In genomic region chr11:64566042-64566914, GRCh38 we compare ENCODE assay signal across 8 cellular contexts. TPM values are rescaled to one million over a fixed set of nuclear protein-coding genes. Genes with fewer than 3 reads are reported as not detected.
DNase-seq lines count a peak whose midpoint lies in the region; ATAC-seq and FAIRE-seq lines count a peak whose summit lies in the region.

No MANE protein-coding gene starts in this region.

- peak; percentile 44 for ATAC-seq in activated naive CD8-positive, alpha-beta T cell treated with anti-CD3 and anti-CD28 coated beads, Interleukin-2, amount 10 ng/mL, durations not matched to agents 7 days and 5 days (ENCODE audit: low read depth)

- POLR2A ChIA-PET in activated naive CD8-positive, alpha-beta T cell treated with anti-CD3 and anti-CD28 coated beads, Interleukin-2, amount 10 ng/mL, durations not matched to agents 7 days and 5 days (lab: Charles Lee): interaction anchor here (0.7 kb wide), 1 partner anchor 361 kb away, joined by 3 read pairs; no protein-coding TSS in a partner anchor

- H3K27ac Mint-ChIP-seq in activated naive CD8-positive, alpha-beta T cell treated with anti-CD3 and anti-CD28 coated beads, Interleukin-2, amount 10 ng/mL, durations not matched to agents 7 days and 5 days: no peak overlapping the region
- H3K27ac Mint-ChIP-seq in activated naive CD8-positive, alpha-beta T cell treated with anti-CD3 and anti-CD28 coated beads for 36 hours: no peak overlapping the region
- no peak overlapping the region for H3K27ac Mint-ChIP-seq in activated naive CD4-positive, alpha-beta T cell treated with anti-CD3 and anti-CD28 coated beads, Interleukin-2, amount 10 ng/mL, durations not matched to agents 7 days and 5 days

- no peak overlapping the region for H3K4me3 ChIP-seq in skeletal muscle cell (ENCODE audit: low read depth, low read length)

- no peaks in the 10 kb centered on the region for H3K36me3 Mint-ChIP-seq in activated naive CD8-positive, alpha-beta T cell treated with anti-CD3 and anti-CD28 coated beads, Interleukin-2, amount 10 ng/mL, durations not matched to agents 7 days and 5 days
- H3K36me3 Mint-ChIP-seq in activated naive CD8-positive, alpha-beta T cell treated with anti-CD3 and anti-CD28 coated beads for 36 hours: no peaks in the 10 kb centered on the region
- no peaks in the 10 kb centered on the region for H3K36me3 Mint-ChIP-seq in activated naive CD4-positive, alpha-beta T cell treated with anti-CD3 and anti-CD28 coated beads, Interleukin-2, amount 10 ng/mL, durations not matched to agents 7 days and 5 days

- H3K4me3 Mint-ChIP-seq in activated naive CD8-positive, alpha-beta T cell treated with anti-CD3 and anti-CD28 coated beads, Interleukin-2, amount 10 ng/mL, durations not matched to agents 7 days and 5 days: no peak overlapping the region
- no peak overlapping the region for H3K4me3 Mint-ChIP-seq in activated naive CD8-positive, alpha-beta T cell treated with anti-CD3 and anti-CD28 coated beads for 36 hours
- peak overlapping the region; percentile 13 for H3K4me3 Mint-ChIP-seq in activated naive CD4-positive, alpha-beta T cell treated with anti-CD3 and anti-CD28 coated beads, Interleukin-2, amount 10 ng/mL, durations not matched to agents 7 days and 5 days

- H3K27me3 Mint-ChIP-seq in activated naive CD8-positive, alpha-beta T cell treated with anti-CD3 and anti-CD28 coated beads, Interleukin-2, amount 10 ng/mL, durations not matched to agents 7 days and 5 days: no peaks in the 10 kb centered on the region
- H3K27me3 Mint-ChIP-seq in activated naive CD8-positive, alpha-beta T cell treated with anti-CD3 and anti-CD28 coated beads for 36 hours: no peaks in the 10 kb centered on the region
- H3K27me3 Mint-ChIP-seq in activated naive CD4-positive, alpha-beta T cell treated with anti-CD3 and anti-CD28 coated beads, Interleukin-2, amount 10 ng/mL, durations not matched to agents 7 days and 5 days: no peaks in the 10 kb centered on the region

- CTCF ChIA-PET in activated naive CD4-positive, alpha-beta T cell treated with anti-CD3 and anti-CD28 coated beads, Interleukin-2, amount 10 ng/mL, durations not matched to agents 7 days and 5 days (lab: Charles Lee): no interaction called here

- peaks cover 1% of the 10 kb centered on the region for H3K4me1 Mint-ChIP-seq in activated naive CD8-positive, alpha-beta T cell treated with anti-CD3 and anti-CD28 coated beads, Interleukin-2, amount 10 ng/mL, durations not matched to agents 7 days and 5 days
- H3K4me1 Mint-ChIP-seq in activated naive CD8-positive, alpha-beta T cell treated with anti-CD3 and anti-CD28 coated beads for 36 hours: no peaks in the 10 kb centered on the region
- H3K4me1 Mint-ChIP-seq in activated naive CD4-positive, alpha-beta T cell treated with anti-CD3 and anti-CD28 coated beads, Interleukin-2, amount 10 ng/mL, durations not matched to agents 7 days and 5 days: peaks cover 5% of the 10 kb centered on the region

- FAIRE-seq in GM19239 (lab: Jason Lieb, UNC): no peak

- DNase-seq in activated naive CD8-positive, alpha-beta T cell treated with anti-CD3 and anti-CD28 coated beads, Interleukin-2, amount 10 ng/mL, durations not matched to agents 7 days and 5 days: no peak
- no peak for DNase-seq in activated naive CD8-positive, alpha-beta T cell treated with anti-CD3 and anti-CD28 coated beads for 36 hours
- DNase-seq in NCI-H69 (lab: John Stamatoyannopoulos, UW) (peak; percentile 52), hypothalamus (lab: John Stamatoyannopoulos, UW) (peak in 26 of 51 donors; percentile 12 to 52 (median 32)), skeletal muscle cell (ENCODE audit: low read depth) (peak; percentile 36), GM19239 (ENCODE audit: insufficient read length, low spot score) (no peak)
- DNase-seq in activated naive CD4-positive, alpha-beta T cell treated with anti-CD3 and anti-CD28 coated beads, Interleukin-2, amount 10 ng/mL, durations not matched to agents 7 days and 5 days: peak; percentile 75
- DNase-seq in activated CD8-positive, alpha-beta memory T cell treated with anti-CD3 and anti-CD28 coated beads for 24 hours: no peak

- no peaks in the 10 kb centered on the region for H3K9me3 Mint-ChIP-seq in activated naive CD8-positive, alpha-beta T cell treated with anti-CD3 and anti-CD28 coated beads, Interleukin-2, amount 10 ng/mL, durations not matched to agents 7 days and 5 days
- H3K9me3 Mint-ChIP-seq in activated naive CD8-positive, alpha-beta T cell treated with anti-CD3 and anti-CD28 coated beads for 36 hours: no peaks in the 10 kb centered on the region
- H3K9me3 Mint-ChIP-seq in activated naive CD4-positive, alpha-beta T cell treated with anti-CD3 and anti-CD28 coated beads, Interleukin-2, amount 10 ng/mL, durations not matched to agents 7 days and 5 days: no peaks in the 10 kb centered on the region

RNA-seq across cellular contexts. Expression of gene SLC22A11, which starts 10.5 kb away (rescaled TPM):
- not detected for total RNA-seq in activated naive CD8-positive, alpha-beta T cell treated with anti-CD3 and anti-CD28 coated beads, Interleukin-2, amount 10 ng/mL, durations not matched to agents 7 days and 5 days
- not detected for total RNA-seq in activated naive CD8-positive, alpha-beta T cell treated with anti-CD3 and anti-CD28 coated beads for 36 hours

RNA-seq across cellular contexts. Expression of gene SLC22A12, which starts 24.7 kb away (rescaled TPM):
- total RNA-seq in activated naive CD8-positive, alpha-beta T cell treated with anti-CD3 and anti-CD28 coated beads, Interleukin-2, amount 10 ng/mL, durations not matched to agents 7 days and 5 days: not detected
- total RNA-seq in activated naive CD8-positive, alpha-beta T cell treated with anti-CD3 and anti-CD28 coated beads for 36 hours: not detected

Comparison
In these comparisons a context has a peak if more than half of its experiments do, and no peak if none do; other contexts are left out.
1. DNase-seq: peak in NCI-H69 (single experiment), activated naive CD4-positive, alpha-beta T cell treated with anti-CD3 and anti-CD28 coated beads, Interleukin-2, amount 10 ng/mL, durations not matched to agents 7 days and 5 days (single experiment), hypothalamus (26 of 51) and skeletal muscle cell (single experiment); none in activated naive CD8-positive, alpha-beta T cell treated with anti-CD3 and anti-CD28 coated beads, Interleukin-2, amount 10 ng/mL, durations not matched to agents 7 days and 5 days (single experiment), activated naive CD8-positive, alpha-beta T cell treated with anti-CD3 and anti-CD28 coated beads for 36 hours (single experiment), GM19239 (single experiment) and activated CD8-positive, alpha-beta memory T cell treated with anti-CD3 and anti-CD28 coated beads for 24 hours (single experiment).